14 cellular contexts compared by ENCODE assay signal in the genomic region with DNA sequence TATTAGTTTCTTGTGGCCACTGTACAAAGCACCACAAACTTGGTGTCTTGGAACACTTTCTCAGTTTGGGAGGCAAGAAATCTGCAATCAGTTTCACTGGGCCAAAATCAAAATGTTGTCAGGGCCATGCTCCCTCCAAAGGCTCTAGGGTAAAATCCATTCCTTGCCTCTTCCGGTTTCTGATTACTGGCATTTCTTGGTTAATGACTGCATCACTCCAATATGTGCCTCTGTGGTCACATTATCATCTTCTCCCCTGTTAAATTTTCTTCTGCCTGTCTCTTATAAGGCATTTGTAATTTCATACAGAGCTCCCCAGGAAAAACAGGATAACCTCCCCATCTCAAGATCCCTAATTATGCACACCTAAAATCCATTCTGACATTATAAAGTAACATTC. TPM values are rescaled to one million over a fixed set of nuclear protein-coding genes. Genes with fewer than 3 reads are reported as not detected.
DNase-seq lines count a peak whose midpoint lies in the region; ATAC-seq and TF ChIP-seq lines count a peak whose summit lies in the region.
"Had no signal": no experiment of that assay in that cellular context is flagged by ENCODE, and none has a peak within 500 bp of the region (broad histone marks: within the 10 kb centered on the region; RNA-seq: fewer than 3 reads in every experiment).

No MANE protein-coding gene starts in this region.

- no peak for TF ChIP-seq CTCF in AG09309 (IDR thresholded peaks at IDR 0.05; ENCODE audit: control insufficient read depth, insufficient read depth, low read depth, low read length, missing control alignments)
- TF ChIP-seq CTCF in nephron (IDR thresholded peaks at IDR 0.05; ENCODE audit: unreplicated experiment in 3 of 3): no peak
- no peak for TF ChIP-seq CTCF in HFFc6 (IDR thresholded peaks at IDR 0.05)
- no peak for TF ChIP-seq CTCF in hepatocyte (IDR thresholded peaks at IDR 0.05; ENCODE audit: poor library complexity)

- H4K20me1 ChIP-seq in hepatocyte (ENCODE audit: insufficient read depth, poor library complexity, severe bottlenecking): no peaks in the 10 kb centered on the region
- H4K20me1 ChIP-seq: BLaER1 treated with 17β-estradiol and CSF1 and Interleukin-3, amounts not matched to agents 10 nM and 100 nM had no signal

- 90% methylated on average over 1 of the region's 1 CpG for WGBS in hepatocyte (ENCODE audit: low lambda C conversion rate, missing lambda C conversion rate)

- no peaks in the 10 kb centered on the region for H3K9me3 ChIP-seq in T-helper 17 cell (ENCODE audit: control insufficient read depth, low read length, poor library complexity, severe bottlenecking)
- H3K9me3 ChIP-seq in hepatocyte (ENCODE audit: low read depth): no peaks in the 10 kb centered on the region

- H3K4me3 ChIP-seq in AG09309 (ENCODE audit: control insufficient read depth, low read depth, low read length) (no peak overlapping the region), hepatocyte (no peak overlapping the region)

- H3K36me3 Mint-ChIP-seq in T-helper 17 cell (ENCODE audit: low read depth) (peaks cover 2% of the 10 kb centered on the region), nephron (ENCODE audit: low read depth) (no peaks in the 10 kb centered on the region), HFFc6 (ENCODE audit: low read depth) (peaks cover 8% of the 10 kb centered on the region; the same call in 1 of the 2 replicates)
- H3K36me3 Mint-ChIP-seq: CD4-positive, CD25-positive, alpha-beta regulatory T cell had no signal

- H3K79me2 ChIP-seq in hepatocyte: no peaks in the 10 kb centered on the region

- no peak overlapping the region for H3K4me2 ChIP-seq in hepatocyte

- DNase-seq in AG09309 (ENCODE audit: low read depth): peak; percentile 10
- DNase-seq in GM03348 (ENCODE audit: low spot score): peak; percentile 11
- DNase-seq in T-helper 17 cell: no peak
- no peak for DNase-seq in HFFc6
- DNase-seq in hepatocyte (ENCODE audit: low spot score): no peak
- no peak for DNase-seq in OCI-M2 (lab: John Stamatoyannopoulos, UW; ENCODE audit: unreplicated experiment)
- DNase-seq in left lobe of liver (ENCODE audit: low spot score): no peak
- DNase-seq: CD4-positive, CD25-positive, alpha-beta regulatory T cell; DMS53; GOT3; H9 had no signal

- no peaks in the 10 kb centered on the region for H3K9me2 ChIP-seq in hepatocyte (replicated peaks; ENCODE audit: insufficient read depth)

- H3K27ac Mint-ChIP-seq in T-helper 17 cell (no peak overlapping the region), nephron (no peak overlapping the region), HFFc6 (no peak overlapping the region)

- no peak overlapping the region for H2AFZ ChIP-seq in hepatocyte

- H3K4me1 Mint-ChIP-seq in T-helper 17 cell: peaks cover 13% of the 10 kb centered on the region
- peaks cover 12% of the 10 kb centered on the region for H3K4me1 Mint-ChIP-seq in nephron
- H3K4me1 Mint-ChIP-seq in HFFc6 (ENCODE audit: low read depth): peaks cover 28% of the 10 kb centered on the region

- H3K9me3 Mint-ChIP-seq in nephron (no peaks in the 10 kb centered on the region), HFFc6 (peaks cover 15% of the 10 kb centered on the region)
- H3K9me3 Mint-ChIP-seq: H9 had no signal

- H3K4me1 ChIP-seq in hepatocyte (ENCODE audit: insufficient read depth): peaks cover 4% of the 10 kb centered on the region

- peaks cover 1% of the 10 kb centered on the region for H3K27me3 ChIP-seq in hepatocyte
- H3K27me3 ChIP-seq: BLaER1 treated with 17β-estradiol and CSF1 and Interleukin-3, amounts not matched to agents 10 nM and 100 nM had no signal

- H3K27ac ChIP-seq in hepatocyte: no peak overlapping the region

- ATAC-seq in T-helper 17 cell: no peak
- ATAC-seq in left lobe of liver: no peak
- ATAC-seq: HepG2 had no signal

- H3K27me3 Mint-ChIP-seq in T-helper 17 cell: peaks cover 26% of the 10 kb centered on the region
- H3K27me3 Mint-ChIP-seq in nephron (ENCODE audit: low read depth): peaks cover 16% of the 10 kb centered on the region
- H3K27me3 Mint-ChIP-seq in HFFc6 (ENCODE audit: insufficient read depth): peaks cover 31% of the 10 kb centered on the region

- H3K36me3 ChIP-seq in hepatocyte (replicated peaks; ENCODE audit: insufficient read depth, low read depth): no peaks in the 10 kb centered on the region
- H3K36me3 ChIP-seq: BLaER1 treated with 17β-estradiol and CSF1 and Interleukin-3, amounts not matched to agents 10 nM and 100 nM had no signal

- peak overlapping the region; percentile 10 for H3K4me3 Mint-ChIP-seq in T-helper 17 cell
- H3K4me3 Mint-ChIP-seq in nephron: peak overlapping the region in 2 of 3 experiments; percentile 3 to 28
- no peak overlapping the region for H3K4me3 Mint-ChIP-seq in HFFc6

RNA-seq across cellular contexts. Expression of a gene that starts 34.8 kb away (rescaled TPM):
- total RNA-seq in T-helper 17 cell (1 to 10 TPM; 6.6 to 7.6 TPM), hepatocyte (4.4 and 10.6 TPM in 2 replicates), left lobe of liver (0.25 TPM)
- total RNA-seq in HFFc6 (2021; fragmentation: NEBNext Ultra II Directional; extraction: Animal tissue kit (Norgen Biotek cat#: 25700)): 10 to 100 TPM in 1 of 6 experiments, 1 to 10 TPM in 5; 6.5 to 11.1 (median 8.6) TPM
- polyA plus RNA-seq in hepatocyte: 7.1 and 7.3 TPM in 2 replicates
- total RNA-seq: HepG2 had no signal

RNA-seq across cellular contexts. Expression of a gene that starts 42.2 kb away (rescaled TPM):
- total RNA-seq in T-helper 17 cell: 1 to 10 TPM; 3.1 to 5.0 TPM
- total RNA-seq in HFFc6 (2021; fragmentation: NEBNext Ultra II Directional; extraction: Animal tissue kit (Norgen Biotek cat#: 25700)): under 1 TPM; 0.14 to 0.57 (median 0.27) TPM
- total RNA-seq in hepatocyte: 15.0 and 18.0 TPM in 2 replicates
- polyA plus RNA-seq in hepatocyte: 7.7 and 10.7 TPM in 2 replicates
- total RNA-seq in left lobe of liver: 0.13 TPM
- total RNA-seq: HepG2 had no signal

Comparison
In these comparisons a context has a peak if more than half of its experiments do, and no peak if none do; other contexts are left out.
1. DNase-seq: peak in AG09309 (single experiment) and GM03348 (single experiment); none in T-helper 17 cell (0 of 3), HFFc6 (single experiment), hepatocyte (single experiment), OCI-M2 (single experiment) and left lobe of liver (single experiment).